Comparison of ENCODE assay signal across 29 cellular contexts in the genomic region with DNA sequence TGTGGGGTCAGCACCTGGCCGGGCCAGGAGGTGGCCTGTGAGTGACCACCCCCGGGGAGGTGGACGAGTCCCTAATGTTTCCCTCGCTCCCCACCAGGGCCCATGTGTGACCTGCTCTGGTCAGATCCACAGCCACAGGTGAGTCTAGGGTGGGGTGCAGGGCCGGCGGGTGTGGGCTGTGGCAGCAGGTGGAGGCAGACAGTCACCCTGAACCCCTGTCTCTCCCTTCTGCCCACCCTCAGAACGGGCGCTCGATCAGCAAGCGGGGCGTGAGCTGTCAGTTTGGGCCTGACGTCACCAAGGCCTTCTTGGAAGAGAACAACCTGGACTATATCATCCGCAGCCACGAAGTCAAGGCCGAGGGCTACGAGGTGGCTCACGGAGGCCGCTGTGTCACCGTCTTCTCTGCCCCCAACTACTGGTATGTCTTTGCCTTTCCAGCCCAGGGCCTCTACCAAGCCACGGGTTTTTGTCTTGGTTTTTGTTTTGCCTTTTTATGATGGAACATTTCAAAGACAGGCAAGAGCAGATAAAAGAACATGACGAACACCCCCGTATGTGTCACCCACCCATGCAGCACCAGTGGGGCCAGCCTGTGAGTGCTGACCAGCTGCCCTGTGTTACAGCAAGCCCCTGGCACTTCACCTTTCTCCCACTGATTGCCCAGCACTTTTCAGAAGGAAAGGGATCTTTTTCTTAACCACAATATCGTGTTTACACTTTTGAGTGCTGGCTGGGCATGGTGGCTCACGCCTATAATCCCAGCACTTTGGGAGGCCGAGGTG. TPM values are rescaled to one million over a fixed set of nuclear protein-coding genes. Genes with fewer than 3 reads are reported as not detected.
"Had no signal": no experiment of that assay in that cellular context is flagged by ENCODE, and none has a peak within 500 bp of the region (broad histone marks: within the 10 kb centered on the region; RNA-seq: fewer than 3 reads in every experiment).

No MANE protein-coding gene starts in this region.

- H3K27ac ChIP-seq: esophagus muscularis mucosa, tibial artery, WERI-Rb-1 had no signal

- DNase-seq: activated CD4-positive, alpha-beta T cell treated with anti-CD3 and anti-CD28 coated beads, Interleukin-2, amount 10 ng/mL, durations not matched to agents 7 days and 5 days; activated CD4-positive, CD25-positive, alpha-beta regulatory T cell treated with anti-CD3 and anti-CD28 coated beads, Interleukin-2, amount 50 U/mL, for 72 hours; activated CD8-positive, alpha-beta memory T cell treated with anti-CD3 and anti-CD28 coated beads, Interleukin-2, amount 10 ng/mL, durations not matched to agents 7 days and 5 days; activated CD8-positive, alpha-beta T cell treated with anti-CD3 and anti-CD28 coated beads for 36 hours; activated gamma-delta T cell treated with Interleukin-2 at 50 U/mL for 16 hours; activated T-cell treated with anti-CD3 and anti-CD28 coated beads for 4 hours; amygdala; effector CD8-positive, alpha-beta T cell; glutamatergic neuron; hypothalamus; left colon; naive B cell; stimulated activated CD4-positive, alpha-beta T cell treated with anti-CD3 and anti-CD28 coated beads, Interleukin-12 subunit alpha, Interleukin-12 subunit beta, amount 100 ng/mL, for 4 hours; stimulated activated naive CD8-positive, alpha-beta T cell treated with anti-CD3 and anti-CD28 coated beads, Interleukin-15, amount 100 ng/mL, for 72 hours; WERI-Rb-1 had no signal

- H3K4me3 ChIP-seq: esophagus muscularis mucosa, lung, tibial artery had no signal

- ATAC-seq: activated CD8-positive, alpha-beta memory T cell treated with anti-CD3 and anti-CD28 coated beads, Interleukin-2, amount 10 ng/mL, durations not matched to agents 7 days and 5 days; activated CD8-positive, alpha-beta T cell treated with anti-CD3 and anti-CD28 coated beads for 36 hours; left colon; SK-N-SH treated with all-trans-retinoic acid at 6 μM for 48 hours; stimulated activated naive CD8-positive, alpha-beta T cell treated with anti-CD3 and anti-CD28 coated beads, Interleukin-15, amount 100 ng/mL, for 72 hours had no signal

- H3K9me3 Mint-ChIP-seq: activated CD4-positive, alpha-beta T cell treated with anti-CD3 and anti-CD28 coated beads, Interleukin-2, amount 10 ng/mL, durations not matched to agents 7 days and 5 days; activated CD8-positive, alpha-beta T cell treated with anti-CD3 and anti-CD28 coated beads for 36 hours; naive B cell had no signal

- H3K27me3 Mint-ChIP-seq: activated CD4-positive, alpha-beta T cell treated with anti-CD3 and anti-CD28 coated beads, Interleukin-2, amount 10 ng/mL, durations not matched to agents 7 days and 5 days; activated CD8-positive, alpha-beta memory T cell treated with anti-CD3 and anti-CD28 coated beads, Interleukin-2, amount 10 ng/mL, durations not matched to agents 7 days and 5 days; activated CD8-positive, alpha-beta T cell treated with anti-CD3 and anti-CD28 coated beads for 36 hours; activated naive CD8-positive, alpha-beta T cell; dendritic cell treated with granulocyte-macrophage colony-stimulating factor and Interleukin-4, amounts not matched to agents 40 ng/mL and 50 ng/mL, for 4 days; naive B cell; stimulated activated naive CD8-positive, alpha-beta T cell treated with anti-CD3 and anti-CD28 coated beads, Interleukin-15, amount 100 ng/mL, for 72 hours had no signal

- H3K27ac Mint-ChIP-seq: activated CD4-positive, alpha-beta T cell treated with anti-CD3 and anti-CD28 coated beads, Interleukin-2, amount 10 ng/mL, durations not matched to agents 7 days and 5 days; activated CD8-positive, alpha-beta memory T cell treated with anti-CD3 and anti-CD28 coated beads, Interleukin-2, amount 10 ng/mL, durations not matched to agents 7 days and 5 days; activated CD8-positive, alpha-beta T cell treated with anti-CD3 and anti-CD28 coated beads for 36 hours; activated naive CD8-positive, alpha-beta T cell; dendritic cell treated with granulocyte-macrophage colony-stimulating factor and Interleukin-4, amounts not matched to agents 40 ng/mL and 50 ng/mL, for 4 days had no signal

- FAIRE-seq: endothelial cell of umbilical vein, frontal cortex, islet of Langerhans, TTC549 had no signal

- H3K4me3 Mint-ChIP-seq: activated CD4-positive, alpha-beta T cell treated with anti-CD3 and anti-CD28 coated beads, Interleukin-2, amount 10 ng/mL, durations not matched to agents 7 days and 5 days; activated CD8-positive, alpha-beta memory T cell treated with anti-CD3 and anti-CD28 coated beads, Interleukin-2, amount 10 ng/mL, durations not matched to agents 7 days and 5 days; activated CD8-positive, alpha-beta T cell treated with anti-CD3 and anti-CD28 coated beads for 36 hours; activated naive CD8-positive, alpha-beta T cell; dendritic cell treated with granulocyte-macrophage colony-stimulating factor and Interleukin-4, amounts not matched to agents 40 ng/mL and 50 ng/mL, for 4 days; naive B cell; stimulated activated naive CD8-positive, alpha-beta T cell treated with anti-CD3 and anti-CD28 coated beads, Interleukin-15, amount 100 ng/mL, for 72 hours had no signal

- H3K27me3 ChIP-seq: esophagus muscularis mucosa, tibial artery had no signal

- H3K4me1 Mint-ChIP-seq: activated CD8-positive, alpha-beta memory T cell treated with anti-CD3 and anti-CD28 coated beads, Interleukin-2, amount 10 ng/mL, durations not matched to agents 7 days and 5 days had no signal

- H3K9me3 ChIP-seq: esophagus muscularis mucosa, tibial artery had no signal

RNA-seq across cellular contexts. Expression of gene CCDC8, which starts 24.9 kb away (rescaled TPM):
- total RNA-seq: activated CD4-positive, alpha-beta T cell treated with anti-CD3 and anti-CD28 coated beads, Interleukin-2, amount 10 ng/mL, durations not matched to agents 7 days and 5 days; activated CD8-positive, alpha-beta memory T cell treated with anti-CD3 and anti-CD28 coated beads, Interleukin-2, amount 10 ng/mL, durations not matched to agents 7 days and 5 days; activated CD8-positive, alpha-beta T cell treated with anti-CD3 and anti-CD28 coated beads for 36 hours; T-helper 2 cell treated with Interferon-gamma antibody and Interleukin-4, amounts not matched to agents 100 ng/mL and 5 ng/mL, for 36 hours had no signal

RNA-seq across cellular contexts. Expression of gene PNMA8C, which starts 40.2 kb away (rescaled TPM):
- total RNA-seq: activated CD4-positive, alpha-beta T cell treated with anti-CD3 and anti-CD28 coated beads, Interleukin-2, amount 10 ng/mL, durations not matched to agents 7 days and 5 days; activated CD8-positive, alpha-beta memory T cell treated with anti-CD3 and anti-CD28 coated beads, Interleukin-2, amount 10 ng/mL, durations not matched to agents 7 days and 5 days; activated CD8-positive, alpha-beta T cell treated with anti-CD3 and anti-CD28 coated beads for 36 hours; endothelial cell of umbilical vein; mesenteric fat pad; omental fat pad; renal cortical epithelial cell; T-helper 2 cell treated with Interferon-gamma antibody and Interleukin-4, amounts not matched to agents 100 ng/mL and 5 ng/mL, for 36 hours had no signal
- polyA plus RNA-seq: endothelial cell of umbilical vein had no signal
